1 cellular context compared by ENCODE assay signal in the genomic region with DNA sequence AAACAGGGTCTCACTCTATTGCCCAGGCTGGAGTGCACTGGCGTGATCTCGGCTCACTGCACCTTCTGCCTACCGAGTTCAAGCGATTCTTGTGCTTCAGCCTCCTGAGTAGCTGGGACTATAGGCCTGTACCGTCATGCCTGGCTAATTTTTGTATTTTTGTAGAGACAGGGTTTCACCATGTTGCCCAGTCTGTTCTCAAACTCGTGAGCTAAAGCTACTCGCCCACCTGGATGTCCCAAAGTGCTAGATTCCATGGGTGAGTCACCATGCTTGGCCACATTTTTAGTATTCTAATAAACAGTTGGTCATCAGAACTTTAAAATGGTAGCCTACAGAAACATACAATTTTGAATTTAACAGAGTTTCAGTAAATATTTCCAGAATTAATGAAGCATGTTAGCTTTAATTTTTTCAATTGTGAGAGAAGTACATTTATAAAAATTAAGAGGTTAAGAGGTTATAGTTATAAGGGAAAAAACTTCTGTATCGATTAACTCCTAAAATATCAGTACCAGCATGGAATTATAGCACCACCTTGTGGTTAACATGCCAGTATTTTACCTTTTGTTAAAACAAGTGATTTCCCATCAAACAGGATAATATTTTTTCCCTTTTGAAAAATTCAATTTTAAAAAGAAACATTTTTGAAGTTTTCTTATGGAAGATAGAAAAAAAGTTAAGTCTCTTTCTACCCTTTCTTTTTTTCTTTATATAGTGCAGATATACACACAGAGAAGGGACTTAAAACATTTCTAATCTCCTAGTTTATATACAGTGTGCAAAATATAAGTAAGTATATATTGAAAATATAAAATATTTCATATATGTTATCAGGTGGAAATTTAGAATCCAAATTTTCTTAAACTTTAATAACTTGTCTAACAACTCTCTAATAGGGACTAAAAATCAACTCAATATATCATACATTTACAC.
A peak's percentile ranks its signal among the peaks of the same experiment; 100 is the strongest.
TF ChIP-seq lines count a peak whose summit lies in the region.

No MANE protein-coding gene starts in this region.

TF ChIP-seq in K562, 482 proteins besides CTCF, POLR2A, EP300 and RAD21 (continued from another document):
- TF ChIP-seq, protein P1, sequence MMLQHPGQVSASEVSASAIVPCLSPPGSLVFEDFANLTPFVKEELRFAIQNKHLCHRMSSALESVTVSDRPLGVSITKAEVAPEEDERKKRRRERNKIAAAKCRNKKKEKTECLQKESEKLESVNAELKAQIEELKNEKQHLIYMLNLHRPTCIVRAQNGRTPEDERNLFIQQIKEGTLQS (IDR thresholded peaks at IDR 0.05): 0 out of 2 replicates have a peak, but pooled peaks have one; percentile 23
- TF ChIP-seq, protein P1 (CRISPR knock-in tag; conservative IDR thresholded peaks at IDR 0.05): no peak
- TF ChIP-seq ARID2 (IDR thresholded peaks at IDR 0.05) (no peak), SMC3 (conservative IDR thresholded peaks at IDR 0.05; ENCODE audit: insufficient read depth, low read depth, low read length) (peak; percentile 40; the same call in 1 of the 2 replicates)
- TF ChIP-seq, protein P2, sequence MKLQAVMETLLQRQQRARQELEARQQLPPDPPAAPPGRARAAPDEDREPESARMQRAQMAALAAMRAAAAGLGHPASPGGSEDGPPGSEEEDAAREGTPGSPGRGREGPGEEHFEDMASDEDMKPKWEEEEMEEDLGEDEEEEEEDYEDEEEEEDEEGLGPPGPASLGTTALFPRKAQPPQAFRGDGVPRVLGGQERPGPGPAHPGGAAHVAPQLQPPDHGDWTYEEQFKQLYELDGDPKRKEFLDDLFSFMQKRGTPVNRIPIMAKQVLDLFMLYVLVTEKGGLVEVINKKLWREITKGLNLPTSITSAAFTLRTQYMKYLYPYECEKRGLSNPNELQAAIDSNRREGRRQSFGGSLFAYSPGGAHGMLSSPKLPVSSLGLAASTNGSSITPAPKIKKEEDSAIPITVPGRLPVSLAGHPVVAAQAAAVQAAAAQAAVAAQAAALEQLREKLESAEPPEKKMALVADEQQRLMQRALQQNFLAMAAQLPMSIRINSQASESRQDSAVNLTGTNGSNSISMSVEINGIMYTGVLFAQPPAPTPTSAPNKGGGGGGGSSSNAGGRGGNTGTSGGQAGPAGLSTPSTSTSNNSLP (IDR thresholded peaks at IDR 0.05; ENCODE audit: borderline replicate concordance, low read depth, low read length): 0 out of 2 replicates have a peak, but pooled peaks have one; percentile 21
